In the genomic region with DNA sequence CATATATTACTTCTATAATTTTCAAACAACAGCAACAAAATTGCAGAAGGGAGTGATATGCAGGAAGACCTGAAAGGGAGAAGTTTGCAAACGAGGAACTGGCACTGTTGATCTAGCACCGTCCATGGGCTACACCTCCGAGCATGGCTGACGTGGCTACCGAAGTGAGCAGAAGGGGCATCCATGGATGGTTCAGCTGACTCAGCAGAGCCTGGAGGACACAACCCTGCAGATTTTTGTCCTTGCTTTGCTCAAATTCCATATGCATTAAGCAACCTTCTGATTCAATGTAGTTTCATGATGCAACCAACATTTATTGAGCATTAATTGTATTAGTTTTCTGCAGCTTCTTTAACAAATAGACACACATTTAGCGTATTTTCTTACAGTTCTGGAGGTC, we compare ENCODE assay signal across 28 cellular contexts.
"Had no signal": no experiment of that assay in that cellular context is flagged by ENCODE, and none has a peak within 500 bp of the region (broad histone marks: within the 10 kb centered on the region; RNA-seq: fewer than 3 reads in every experiment).

No MANE protein-coding gene starts in this region.

- H3K9ac ChIP-seq: neural progenitor cell had no signal

- H3K4me1 Mint-ChIP-seq: naive B cell; natural killer cell; neural progenitor cell; stimulated activated effector memory CD8-positive, alpha-beta T cell treated with anti-CD3 and anti-CD28 coated beads, Interleukin-12 subunit alpha, Interleukin-12 subunit beta, amount 100 ng/mL, for 72 hours had no signal

- H3K4me1 ChIP-seq: left ventricle myocardium inferior, neural progenitor cell, right atrium auricular region, sigmoid colon, spleen, suprapubic skin, tibial artery, upper lobe of right lung, uterus had no signal

- H3K36me3 Mint-ChIP-seq: mesothelial cell of epicardium; naive B cell; natural killer cell; neural progenitor cell; stimulated activated effector memory CD8-positive, alpha-beta T cell treated with anti-CD3 and anti-CD28 coated beads, Interleukin-12 subunit alpha, Interleukin-12 subunit beta, amount 100 ng/mL, for 72 hours had no signal

- H2AFZ ChIP-seq: hepatocyte, neural progenitor cell had no signal

- H3K4me3 Mint-ChIP-seq: mesothelial cell of epicardium; naive B cell; natural killer cell; nephron progenitor cell; neural progenitor cell; stimulated activated effector memory CD8-positive, alpha-beta T cell treated with anti-CD3 and anti-CD28 coated beads, Interleukin-12 subunit alpha, Interleukin-12 subunit beta, amount 100 ng/mL, for 72 hours; stimulated activated naive CD8-positive, alpha-beta T cell treated with anti-CD3 and anti-CD28 coated beads, Interleukin-15, Interleukin-2, amounts not matched to agents 100 ng/mL and 50 ng/mL, for 24 hours had no signal

- H3K4me3 ChIP-seq: hepatocyte, left ventricle myocardium inferior, lung, neural progenitor cell, ovary, right atrium auricular region, sigmoid colon, spleen, suprapubic skin, thoracic aorta, tibial artery, upper lobe of right lung, uterus had no signal

- H3K36me3 ChIP-seq: left ventricle myocardium inferior, neural progenitor cell, neutrophil, ovary, right atrium auricular region, sigmoid colon, spleen, suprapubic skin, thoracic aorta, tibial artery, upper lobe of right lung, uterus had no signal

- H3K27me3 ChIP-seq: hepatocyte, neural progenitor cell, neutrophil, ovary, right atrium auricular region, sigmoid colon, upper lobe of right lung, uterus had no signal

- H3K4me2 ChIP-seq: hepatocyte, neural progenitor cell had no signal

- H3K9me3 Mint-ChIP-seq: mesothelial cell of epicardium; natural killer cell; nephron progenitor cell; neural progenitor cell; stimulated activated effector memory CD8-positive, alpha-beta T cell treated with anti-CD3 and anti-CD28 coated beads, Interleukin-12 subunit alpha, Interleukin-12 subunit beta, amount 100 ng/mL, for 72 hours had no signal

- H3K9me3 ChIP-seq: left ventricle myocardium inferior, neutrophil, ovary, right atrium auricular region, sigmoid colon, suprapubic skin, thoracic aorta, tibial artery, upper lobe of right lung, uterus had no signal

- ATAC-seq: natural killer cell; stimulated activated effector memory CD8-positive, alpha-beta T cell treated with anti-CD3 and anti-CD28 coated beads, Interleukin-12 subunit alpha, Interleukin-12 subunit beta, amount 100 ng/mL, for 72 hours; upper lobe of right lung had no signal

- FAIRE-seq: small intestine had no signal

- DNase-seq: islet precursor cell; left ventricle myocardium inferior; mesendoderm; naive B cell; natural killer cell; nephron progenitor cell; occipital lobe; ovary; sigmoid colon; small intestine; spleen; stimulated activated CD4-positive, alpha-beta T cell treated with anti-CD3 and anti-CD28 coated beads, Interleukin-4, amount 100 ng/mL, for 24 hours; stimulated activated naive CD4-positive, alpha-beta T cell; tibial artery; trophoblast cell; upper lobe of right lung; uterus had no signal

- H3K27ac Mint-ChIP-seq: mesothelial cell of epicardium; naive B cell; natural killer cell; nephron progenitor cell; neural progenitor cell; progenitor cell of endocrine pancreas; stimulated activated effector memory CD8-positive, alpha-beta T cell treated with anti-CD3 and anti-CD28 coated beads, Interleukin-12 subunit alpha, Interleukin-12 subunit beta, amount 100 ng/mL, for 72 hours; stimulated activated naive CD8-positive, alpha-beta T cell treated with anti-CD3 and anti-CD28 coated beads, Interleukin-15, Interleukin-2, amounts not matched to agents 100 ng/mL and 50 ng/mL, for 24 hours had no signal

- H3K27ac ChIP-seq: hepatocyte, left ventricle myocardium inferior, neural progenitor cell, neutrophil, ovary, right atrium auricular region, sigmoid colon, spleen, suprapubic skin, thoracic aorta, tibial artery, upper lobe of right lung, uterus had no signal
